In the genomic region with DNA sequence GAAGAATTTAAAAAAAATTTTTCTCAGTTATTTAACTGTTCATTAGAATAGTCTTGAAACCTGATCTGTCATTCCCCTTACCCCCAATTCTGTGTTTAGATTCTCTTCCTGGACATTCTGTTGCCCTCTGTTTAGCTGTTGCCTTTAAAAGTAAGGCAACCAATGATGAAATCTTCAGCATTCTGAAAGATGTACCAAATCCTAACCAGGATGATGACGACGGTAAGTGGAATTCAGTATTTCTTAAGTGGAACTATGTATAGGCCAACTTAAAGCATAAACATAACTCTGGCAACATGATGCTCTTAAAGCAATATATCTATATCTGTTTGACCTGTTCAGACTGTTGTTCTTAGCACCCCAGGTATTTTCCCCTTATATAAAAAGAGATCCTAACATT, we compare ENCODE assay signal across 2 cellular contexts.
TF ChIP-seq lines count a peak whose summit lies in the region.

No MANE protein-coding gene starts in this region.

TF ChIP-seq in IMR-90, 13 proteins besides CTCF, POLR2A, EP300 and RAD21:
- TF ChIP-seq MXI1 (IDR thresholded peaks at IDR 0.05; ENCODE audit: borderline replicate concordance, low read depth, low read length) (no peak), CEBPB (IDR thresholded peaks at IDR 0.05; ENCODE audit: low read depth, low read length) (peak; percentile 88)

TF ChIP-seq in H1, 55 proteins besides CTCF, POLR2A, EP300 and RAD21:
- TF ChIP-seq BACH1 (IDR thresholded peaks at IDR 0.05; ENCODE audit: low read length) (no peak), ATF2 (IDR thresholded peaks at IDR 0.05; ENCODE audit: low read length) (no peak), NANOG (IDR thresholded peaks at IDR 0.05; ENCODE audit: insufficient read depth, low read depth, low read length, poor library complexity, severe bottlenecking) (no peak), CHD2 (IDR thresholded peaks at IDR 0.05; ENCODE audit: low read length) (no peak), TEAD4 (IDR thresholded peaks at IDR 0.05; ENCODE audit: low read depth, low read length) (no peak), JUN (IDR thresholded peaks at IDR 0.05; ENCODE audit: low read depth, low read length) (no peak), GABPA (IDR thresholded peaks at IDR 0.05; ENCODE audit: borderline replicate concordance, insufficient read depth, low read length) (no peak), SUZ12 (IDR thresholded peaks at IDR 0.05; ENCODE audit: low read length) (no peak), KDM5A (IDR thresholded peaks at IDR 0.05; ENCODE audit: low read length) (no peak), GTF2F1 (IDR thresholded peaks at IDR 0.05; ENCODE audit: borderline replicate concordance, low read depth, low read length) (no peak), SP4 (IDR thresholded peaks at IDR 0.05; ENCODE audit: low read length) (no peak)
